Comparison of ENCODE assay signal across 8 cellular contexts in genomic region chr3:172749201-172749965, GRCh38. TPM values are rescaled to one million over a fixed set of nuclear protein-coding genes. Genes with fewer than 3 reads are reported as not detected.
DNase-seq lines count a peak whose midpoint lies in the region; ATAC-seq, FAIRE-seq and TF ChIP-seq lines count a peak whose summit lies in the region.

No MANE protein-coding gene starts in this region.

- TF ChIP-seq CTCF in astrocyte (IDR thresholded peaks at IDR 0.05; ENCODE audit: insufficient read depth, low read depth, low read length) (no peak), kidney epithelial cell (IDR thresholded peaks at IDR 0.05; ENCODE audit: insufficient read depth, low read length, poor library complexity, severe bottlenecking) (no peak)

- no peak overlapping the region for H2AFZ ChIP-seq in astrocyte (ENCODE audit: low read depth, low read length)

- H3K27ac Mint-ChIP-seq in IgD-negative memory B cell: peak overlapping the region; percentile 61 to 94 (median 93)
- peak overlapping the region; percentile 98 for H3K27ac Mint-ChIP-seq in astrocyte (ENCODE audit: unreplicated experiment)
- peak overlapping the region; percentile 95 for H3K27ac Mint-ChIP-seq in stimulated activated effector memory CD8-positive, alpha-beta T cell treated with anti-CD3 and anti-CD28 coated beads, Interleukin-12 subunit alpha, Interleukin-12 subunit beta, amount 100 ng/mL, for 72 hours
- no peak overlapping the region for H3K27ac Mint-ChIP-seq in activated T-helper 2 cell treated with anti-CD3 and anti-CD28 coated beads, Interferon-gamma antibody, Interleukin-2, Interleukin-4, amounts not matched to agents 10 μg/mL and 5 μg/mL and 100 μg/mL, durations not matched to agents 14 hours and 24 hours and 36 hours

- peaks cover 26% of the 10 kb centered on the region for H3K4me1 ChIP-seq in astrocyte (ENCODE audit: insufficient read depth, low read length)

- H3K27me3 Mint-ChIP-seq in IgD-negative memory B cell: peaks cover 2% of the 10 kb centered on the region
- no peaks in the 10 kb centered on the region for H3K27me3 Mint-ChIP-seq in astrocyte (ENCODE audit: low read depth, unreplicated experiment)
- H3K27me3 Mint-ChIP-seq in activated T-helper 2 cell treated with anti-CD3 and anti-CD28 coated beads, Interferon-gamma antibody, Interleukin-2, Interleukin-4, amounts not matched to agents 10 μg/mL and 5 μg/mL and 100 μg/mL, durations not matched to agents 14 hours and 24 hours and 36 hours (ENCODE audit: low read depth): peaks cover 14% of the 10 kb centered on the region

- H3K27me3 ChIP-seq in astrocyte (ENCODE audit: insufficient read depth, low read length): no peaks in the 10 kb centered on the region
- H3K27me3 ChIP-seq in kidney epithelial cell (ENCODE audit: control insufficient read depth, insufficient read depth, low read length): no peaks in the 10 kb centered on the region

- H3K4me1 Mint-ChIP-seq in IgD-negative memory B cell: peaks cover 12 to 13% (median 12%) of the 10 kb centered on the region in 3 donors
- peaks cover 9% of the 10 kb centered on the region for H3K4me1 Mint-ChIP-seq in astrocyte (ENCODE audit: low read depth, unreplicated experiment)
- peaks cover 23% of the 10 kb centered on the region for H3K4me1 Mint-ChIP-seq in stimulated activated effector memory CD8-positive, alpha-beta T cell treated with anti-CD3 and anti-CD28 coated beads, Interleukin-12 subunit alpha, Interleukin-12 subunit beta, amount 100 ng/mL, for 72 hours
- H3K4me1 Mint-ChIP-seq in activated T-helper 2 cell treated with anti-CD3 and anti-CD28 coated beads, Interferon-gamma antibody, Interleukin-2, Interleukin-4, amounts not matched to agents 10 μg/mL and 5 μg/mL and 100 μg/mL, durations not matched to agents 14 hours and 24 hours and 36 hours (ENCODE audit: low read depth): peaks cover 23% of the 10 kb centered on the region

- peak overlapping the region; percentile 96 for H3K9ac ChIP-seq in astrocyte (ENCODE audit: low read length)

- no peaks in the 10 kb centered on the region for H3K9me3 ChIP-seq in astrocyte (ENCODE audit: insufficient read depth, low read depth, low read length)

- H3K36me3 ChIP-seq in astrocyte (ENCODE audit: insufficient read depth, low read length) (no peaks in the 10 kb centered on the region), kidney epithelial cell (ENCODE audit: control insufficient read depth, insufficient read depth, low read length) (no peaks in the 10 kb centered on the region)

- no peak for ATAC-seq in stimulated activated effector memory CD8-positive, alpha-beta T cell treated with anti-CD3 and anti-CD28 coated beads, Interleukin-12 subunit alpha, Interleukin-12 subunit beta, amount 100 ng/mL, for 72 hours

- peak overlapping the region in 3 of 4 donors; percentile 89 to 99 (median 94) for H3K4me3 Mint-ChIP-seq in IgD-negative memory B cell
- peak overlapping the region; percentile 99 for H3K4me3 Mint-ChIP-seq in astrocyte (ENCODE audit: unreplicated experiment)
- H3K4me3 Mint-ChIP-seq in stimulated activated effector memory CD8-positive, alpha-beta T cell treated with anti-CD3 and anti-CD28 coated beads, Interleukin-12 subunit alpha, Interleukin-12 subunit beta, amount 100 ng/mL, for 72 hours: peak overlapping the region; percentile 83
- H3K4me3 Mint-ChIP-seq in activated T-helper 2 cell treated with anti-CD3 and anti-CD28 coated beads, Interferon-gamma antibody, Interleukin-2, Interleukin-4, amounts not matched to agents 10 μg/mL and 5 μg/mL and 100 μg/mL, durations not matched to agents 14 hours and 24 hours and 36 hours (ENCODE audit: low read depth): no peak overlapping the region

- peaks cover 36% of the 10 kb centered on the region for H3K79me2 ChIP-seq in astrocyte (ENCODE audit: insufficient read depth, low read length)

- DNase-seq in COLO829 (ENCODE audit: low spot score): peak; percentile 68
- DNase-seq in astrocyte (ENCODE audit: low read depth): peak; percentile 97
- peak; percentile 99 for DNase-seq in kidney epithelial cell (ENCODE audit: low read depth)
- no peak for DNase-seq in stimulated activated effector memory CD8-positive, alpha-beta T cell treated with anti-CD3 and anti-CD28 coated beads, Interleukin-12 subunit alpha, Interleukin-12 subunit beta, amount 100 ng/mL, for 72 hours (ENCODE audit: low spot score in 2 of 2)
- no peak for DNase-seq in iPS-NIHi7 (ENCODE audit: extremely low spot score)
- no peak for DNase-seq in activated effector memory CD4-positive, alpha-beta T cell treated with Interleukin-2 at 50 U/mL for 16 hours
- DNase-seq in activated T-helper 2 cell treated with anti-CD3 and anti-CD28 coated beads, Interferon-gamma antibody, Interleukin-2, Interleukin-4, amounts not matched to agents 10 μg/mL and 5 μg/mL and 100 μg/mL, durations not matched to agents 14 hours and 24 hours and 36 hours (ENCODE audit: low spot score): no peak

- intact Hi-C loops in activated T-helper 2 cell treated with anti-CD3 and anti-CD28 coated beads, Interferon-gamma antibody, Interleukin-2, Interleukin-4, amounts not matched to agents 10 μg/mL and 5 μg/mL and 100 μg/mL, durations not matched to agents 14 hours and 24 hours and 36 hours (cut with micrococcal nuclease): no loop called here

- H3K27ac ChIP-seq in astrocyte (ENCODE audit: low read depth, low read length): peak overlapping the region; percentile 99

- H3K36me3 Mint-ChIP-seq in IgD-negative memory B cell (peaks cover 2% of the 10 kb centered on the region), astrocyte (ENCODE audit: low read depth, unreplicated experiment) (no peaks in the 10 kb centered on the region)
- H3K36me3 Mint-ChIP-seq in stimulated activated effector memory CD8-positive, alpha-beta T cell treated with anti-CD3 and anti-CD28 coated beads, Interleukin-12 subunit alpha, Interleukin-12 subunit beta, amount 100 ng/mL, for 72 hours: peaks cover 14% of the 10 kb centered on the region
- peaks cover 23% of the 10 kb centered on the region for H3K36me3 Mint-ChIP-seq in activated T-helper 2 cell treated with anti-CD3 and anti-CD28 coated beads, Interferon-gamma antibody, Interleukin-2, Interleukin-4, amounts not matched to agents 10 μg/mL and 5 μg/mL and 100 μg/mL, durations not matched to agents 14 hours and 24 hours and 36 hours (ENCODE audit: low read depth)

- peak overlapping the region; percentile 84 for H3K4me3 ChIP-seq in astrocyte (ENCODE audit: insufficient read depth, low read depth, low read length)
- H3K4me3 ChIP-seq in kidney epithelial cell (ENCODE audit: low read depth, low read length): peak overlapping the region; percentile 10

- no peaks in the 10 kb centered on the region for H4K20me1 ChIP-seq in astrocyte (ENCODE audit: insufficient read depth, low read length)

- H3K9me3 Mint-ChIP-seq in IgD-negative memory B cell: no peaks in the 10 kb centered on the region
- H3K9me3 Mint-ChIP-seq in astrocyte (ENCODE audit: unreplicated experiment): no peaks in the 10 kb centered on the region
- no peaks in the 10 kb centered on the region for H3K9me3 Mint-ChIP-seq in stimulated activated effector memory CD8-positive, alpha-beta T cell treated with anti-CD3 and anti-CD28 coated beads, Interleukin-12 subunit alpha, Interleukin-12 subunit beta, amount 100 ng/mL, for 72 hours
- no peaks in the 10 kb centered on the region for H3K9me3 Mint-ChIP-seq in activated T-helper 2 cell treated with anti-CD3 and anti-CD28 coated beads, Interferon-gamma antibody, Interleukin-2, Interleukin-4, amounts not matched to agents 10 μg/mL and 5 μg/mL and 100 μg/mL, durations not matched to agents 14 hours and 24 hours and 36 hours

- peak overlapping the region; percentile 86 for H3K4me2 ChIP-seq in astrocyte (ENCODE audit: low read length)

- peak; percentile 84 for FAIRE-seq in astrocyte (lab: Jason Lieb, UNC)

RNA-seq across cellular contexts. Expression of gene ECT2, which starts 1.1 kb away (rescaled TPM):
- 4.2 TPM for polyA plus RNA-seq in IgD-negative memory B cell
- total RNA-seq in astrocyte: 14.9 and 16.4 TPM in 2 replicates
- 20.5 and 26.3 TPM in 2 replicates for total RNA-seq in kidney epithelial cell
- 39.5 and 40.3 TPM in 2 replicates for total RNA-seq in activated T-helper 2 cell treated with anti-CD3 and anti-CD28 coated beads, Interferon-gamma antibody, Interleukin-2, Interleukin-4, amounts not matched to agents 10 μg/mL and 5 μg/mL and 100 μg/mL, durations not matched to agents 14 hours and 24 hours and 36 hours

RNA-seq across cellular contexts. Expression of gene NCEH1, which starts 38.5 kb away (rescaled TPM):
- polyA plus RNA-seq in IgD-negative memory B cell: 4.5 TPM
- total RNA-seq in astrocyte (14.1 and 16.9 TPM in 2 replicates), kidney epithelial cell (14.9 and 22.4 TPM in 2 replicates)
- 9.6 and 10.0 TPM in 2 replicates for total RNA-seq in activated T-helper 2 cell treated with anti-CD3 and anti-CD28 coated beads, Interferon-gamma antibody, Interleukin-2, Interleukin-4, amounts not matched to agents 10 μg/mL and 5 μg/mL and 100 μg/mL, durations not matched to agents 14 hours and 24 hours and 36 hours

Comparison
In these comparisons a context has a peak if more than half of its experiments do, and no peak if none do; other contexts are left out.
1. DNase-seq: peak in COLO829 (single experiment), astrocyte (single experiment) and kidney epithelial cell (single experiment); none in stimulated activated effector memory CD8-positive, alpha-beta T cell treated with anti-CD3 and anti-CD28 coated beads, Interleukin-12 subunit alpha, Interleukin-12 subunit beta, amount 100 ng/mL, for 72 hours (0 of 2), iPS-NIHi7 (single experiment), activated effector memory CD4-positive, alpha-beta T cell treated with Interleukin-2 at 50 U/mL for 16 hours (single experiment) and activated T-helper 2 cell treated with anti-CD3 and anti-CD28 coated beads, Interferon-gamma antibody, Interleukin-2, Interleukin-4, amounts not matched to agents 10 μg/mL and 5 μg/mL and 100 μg/mL, durations not matched to agents 14 hours and 24 hours and 36 hours (single experiment).